ENCODE assay signal across 12 cellular contexts in the genomic region with DNA sequence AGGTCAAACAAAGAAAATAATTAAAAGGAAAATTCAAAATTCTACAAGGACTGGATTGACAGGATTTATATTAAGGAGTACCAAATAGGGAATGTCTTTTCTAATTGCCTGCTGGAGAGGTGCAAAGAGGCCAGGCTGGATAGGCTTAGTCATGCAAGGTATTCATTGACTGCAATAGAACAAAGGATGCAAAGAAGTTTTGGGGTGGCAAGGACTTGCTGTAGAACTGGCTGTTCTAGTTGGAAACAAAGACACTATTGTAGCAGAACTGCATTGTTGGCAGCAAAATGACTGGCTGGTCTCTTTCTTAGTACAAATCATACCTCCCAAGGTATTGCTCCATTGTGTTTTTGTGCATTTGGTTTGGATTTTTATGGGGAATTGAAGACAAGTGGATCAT. TPM values are rescaled to one million over a fixed set of nuclear protein-coding genes. Genes with fewer than 3 reads are reported as not detected.
DNase-seq lines count a peak whose midpoint lies in the region; FAIRE-seq and TF ChIP-seq lines count a peak whose summit lies in the region.
"Had no signal": no experiment of that assay in that cellular context is flagged by ENCODE, and none has a peak within 500 bp of the region (broad histone marks: within the 10 kb centered on the region; RNA-seq: fewer than 3 reads in every experiment).

No MANE protein-coding gene starts in this region.

- H3K4me3 ChIP-seq in breast epithelium, result no peak overlapping the region
- H3K4me3 ChIP-seq in keratinocyte (ENCODE audit: control insufficient read depth in 2 of 3, extremely low read depth in 1 of 3, insufficient read depth in 2 of 3, low read depth in 1 of 3, low read length in 3 of 3), result peak overlapping the region in 1 of 3 experiments; percentile 15
- H3K4me3 ChIP-seq in suprapubic skin, result no peak overlapping the region

- FAIRE-seq in keratinocyte (lab: Jason Lieb, UNC), result peak; percentile 100
- FAIRE-seq: endometrium had no signal

- TF ChIP-seq EP300 in suprapubic skin (IDR thresholded peaks at IDR 0.05), result no peak

- H4K20me1 ChIP-seq in keratinocyte (ENCODE audit: control insufficient read depth, extremely low read depth, insufficient read depth, low read length), result no peaks in the 10 kb centered on the region

- H3K4me2 ChIP-seq in keratinocyte (ENCODE audit: control insufficient read depth, extremely low read depth, insufficient read depth, low read depth, low read length), result peak overlapping the region; percentile 58

- dilution Hi-C loops in keratinocyte (cut with MboI; ENCODE audit: extremely low pct_ligation_motif_present, low sequenced_read_pairs), result no loop called here

- H3K27me3 ChIP-seq in breast epithelium, result no peaks in the 10 kb centered on the region
- no peaks in the 10 kb centered on the region for H3K27me3 ChIP-seq in keratinocyte (ENCODE audit: control insufficient read depth, extremely low read depth, insufficient read depth, low read length)
- H3K27me3 ChIP-seq in suprapubic skin, result no peaks in the 10 kb centered on the region

- H3K9me3 ChIP-seq in breast epithelium (no peaks in the 10 kb centered on the region), keratinocyte (ENCODE audit: control insufficient read depth, low read depth, low read length) (no peaks in the 10 kb centered on the region), suprapubic skin (no peaks in the 10 kb centered on the region)

- H3K36me3 ChIP-seq in breast epithelium (no peaks in the 10 kb centered on the region), keratinocyte (ENCODE audit: control insufficient read depth in 2 of 2, extremely low read depth in 1 of 2, insufficient read depth in 2 of 2, low read length in 2 of 2) (no peaks in the 10 kb centered on the region), suprapubic skin (no peaks in the 10 kb centered on the region)

- in situ Hi-C loops in GM13976 (cut with MboI; ENCODE audit: low sequenced_read_pairs, unreplicated experiment), result no loop called here

- TF ChIP-seq CTCF in breast epithelium (IDR thresholded peaks at IDR 0.05) (no peak), keratinocyte (optimal IDR thresholded peaks at IDR 0.05 in 1 of 3, IDR thresholded peaks at IDR 0.05 in 1 of 3, conservative IDR thresholded peaks at IDR 0.05 in 1 of 3; ENCODE audit: extremely low read depth in 1 of 3, insufficient read depth in 2 of 3, low read length in 3 of 3) (no peak), suprapubic skin (IDR thresholded peaks at IDR 0.05) (no peak), GM13976 (IDR thresholded peaks at IDR 0.05; ENCODE audit: borderline replicate concordance, control extremely low read depth, extremely low read depth, insufficient read depth, missing control alignments) (no peak)

- DNase-seq in HT1080 (ENCODE audit: low read depth), result peak; percentile 65
- DNase-seq in breast epithelium (ENCODE audit: low spot score in 2 of 2), result peak in 1 of 2 donors; percentile 90
- DNase-seq in keratinocyte (ENCODE audit: low read depth, low spot score), result peak; percentile 64
- no peak for DNase-seq in suprapubic skin (ENCODE audit: low spot score in 2 of 2)
- DNase-seq in retina, result no peak
- DNase-seq in GM13976 (ENCODE audit: low spot score), result no peak
- DNase-seq in KG1 (lab: John Stamatoyannopoulos, UW), result no peak
- DNase-seq in EL, result no peak
- DNase-seq: activated T-cell treated with anti-CD3 and anti-CD28 coated beads for 4 hours; CD8-positive, alpha-beta memory T cell; natural killer cell had no signal

- no peaks in the 10 kb centered on the region for H3K9me1 ChIP-seq in keratinocyte (ENCODE audit: control insufficient read depth, extremely low read depth, insufficient read depth, low read length)

- H3K79me2 ChIP-seq in keratinocyte (ENCODE audit: control insufficient read depth, insufficient read depth, low read length), result peaks cover 23% of the 10 kb centered on the region

- TF ChIP-seq POLR2A in breast epithelium (IDR thresholded peaks at IDR 0.05) (no peak), suprapubic skin (IDR thresholded peaks at IDR 0.05) (no peak)

- H3K4me1 ChIP-seq in breast epithelium, result no peaks in the 10 kb centered on the region
- peaks cover 40% of the 10 kb centered on the region for H3K4me1 ChIP-seq in keratinocyte (ENCODE audit: control insufficient read depth, extremely low read depth, insufficient read depth, low read length)
- peaks cover 39% of the 10 kb centered on the region for H3K4me1 ChIP-seq in suprapubic skin

- H2AFZ ChIP-seq in keratinocyte (ENCODE audit: control insufficient read depth, low read length), result no peak overlapping the region

- no peak overlapping the region for H3K9ac ChIP-seq in keratinocyte (ENCODE audit: control insufficient read depth, extremely low read depth, insufficient read depth, low read length)

- intact Hi-C loops in breast epithelium (cut with DNase I; ENCODE audit: low total_unique reads), result no loop called here

- H3K27ac ChIP-seq in breast epithelium, result peak overlapping the region; percentile 96 to 98
- H3K27ac ChIP-seq in keratinocyte (ENCODE audit: control insufficient read depth, insufficient read depth, low read length), result peak overlapping the region; percentile 81
- H3K27ac ChIP-seq in suprapubic skin, result peak overlapping the region; percentile 72

RNA-seq across cellular contexts. Expression of gene ITGB8, which starts 10.1 kb away (rescaled TPM):
- 1.1 and 1.2 TPM in 2 replicates for total RNA-seq in HT1080 (2014; rRNA removed; shearing (Covaris generic))
- polyA plus RNA-seq in HT1080 (2015; cell fraction: cytosol; rRNA removed), result 0.36 and 0.60 TPM in 2 replicates
- polyA plus RNA-seq in HT1080 (2015; cell fraction: nucleus; rRNA removed), result 0.48 and 0.74 TPM in 2 replicates
- total RNA-seq in breast epithelium, result 100 to 1,000 TPM in 1 of 3 donors, 10 to 100 TPM in 1, 1 to 10 TPM in 1; 1.6 to 154 (median 52.1) TPM
- 8.3 to 14.3 TPM (median 10.9 TPM) in 3 replicates for polyA plus RNA-seq in keratinocyte
- 5.0 TPM for polyA plus RNA-seq in keratinocyte (2011; ENCODE audit: low read depth)
- 2.7 and 6.3 TPM in 2 replicates for polyA plus RNA-seq in keratinocyte (2011; cell fraction: cytosol; rRNA removed)
- 16.3 and 19.7 TPM in 2 replicates for polyA plus RNA-seq in keratinocyte (2011; cell fraction: nucleus; rRNA removed)
- polyA plus RNA-seq in keratinocyte (2012; ENCODE audit: low replicate concordance), result 9.8 and 12.7 TPM in 2 replicates
- 27.1 to 59.0 TPM (median 50.8 TPM) in 3 replicates for polyA minus RNA-seq in keratinocyte
- polyA minus RNA-seq in keratinocyte (2011; cell fraction: cytosol; rRNA and poly(A)+ RNA removed), result 25.1 TPM
- polyA minus RNA-seq in keratinocyte (2011; cell fraction: nucleus; rRNA and poly(A)+ RNA removed), result 65.6 and 86.9 TPM in 2 replicates
- 10 to 100 TPM; 30.7 to 65.5 (median 57.5) TPM for total RNA-seq in suprapubic skin
- polyA plus RNA-seq: CD8-positive, alpha-beta memory T cell had no signal

Comparison
In these comparisons a context has a peak if more than half of its experiments do, and no peak if none do; other contexts are left out.
1. DNase-seq: peak in HT1080 (single experiment) and keratinocyte (single experiment); none in suprapubic skin (0 of 2), retina (single experiment), GM13976 (single experiment), KG1 (single experiment) and EL (single experiment).
2. Peak in every context shown above with its lines, with median percentiles within 50 percentile points of each other: H3K27ac ChIP-seq.